8 cellular contexts compared by ENCODE assay signal in genomic region chr17:72592242-72592966, GRCh38.
DNase-seq lines count a peak whose midpoint lies in the region; ATAC-seq and TF ChIP-seq lines count a peak whose summit lies in the region.

No MANE protein-coding gene starts in this region.

- peaks cover 37% of the 10 kb centered on the region for H3K4me1 Mint-ChIP-seq in activated T-helper 1 cell treated with anti-CD3 and anti-CD28 coated beads, Interleukin-12 subunit alpha, Interleukin-12 subunit beta, Interleukin-2, Interleukin-4 antibody, amounts not matched to agents 30 ng/mL and 10 ng/mL and 1 ng/mL, durations not matched to agents 14 hours and 24 hours and 36 hours (ENCODE audit: low read depth)
- peaks cover 6 to 26% (median 21%) of the 10 kb centered on the region in 4 donors for H3K4me1 Mint-ChIP-seq in naive thymus-derived CD8-positive, alpha-beta T cell
- peaks cover 34% of the 10 kb centered on the region for H3K4me1 Mint-ChIP-seq in stimulated activated naive CD8-positive, alpha-beta T cell treated with anti-CD3 and anti-CD28 coated beads, Interleukin-15, amount 100 ng/mL, for 72 hours

- H3K4me3 ChIP-seq in fibroblast of pulmonary artery (replicated peaks; ENCODE audit: low read depth, low read length) = peak overlapping the region; percentile 66

- peak overlapping the region; percentile 24 for H3K27ac Mint-ChIP-seq in activated T-helper 1 cell treated with anti-CD3 and anti-CD28 coated beads, Interleukin-12 subunit alpha, Interleukin-12 subunit beta, Interleukin-2, Interleukin-4 antibody, amounts not matched to agents 30 ng/mL and 10 ng/mL and 1 ng/mL, durations not matched to agents 14 hours and 24 hours and 36 hours
- H3K27ac Mint-ChIP-seq in naive thymus-derived CD8-positive, alpha-beta T cell = peak overlapping the region in 1 of 10 donors; percentile 63
- peak overlapping the region in 1 of 2 donors; percentile 72 for H3K27ac Mint-ChIP-seq in stimulated activated naive CD8-positive, alpha-beta T cell treated with anti-CD3 and anti-CD28 coated beads, Interleukin-15, amount 100 ng/mL, for 72 hours

- peak; percentile 64 for DNase-seq in activated CD8-positive, alpha-beta memory T cell treated with anti-CD3 and anti-CD28 coated beads for 24 hours
- no peak for DNase-seq in activated CD8-positive, alpha-beta memory T cell treated with anti-CD3 and anti-CD28 coated beads, Interleukin-2, amount 50 U/mL, for 4 hours
- peak; percentile 93 for DNase-seq in NCI-H774 (lab: John Stamatoyannopoulos, UW)
- DNase-seq in activated T-helper 1 cell treated with anti-CD3 and anti-CD28 coated beads, Interleukin-12 subunit alpha, Interleukin-12 subunit beta, Interleukin-2, Interleukin-4 antibody, amounts not matched to agents 30 ng/mL and 10 ng/mL and 1 ng/mL, durations not matched to agents 14 hours and 24 hours and 36 hours (ENCODE audit: low spot score) = peak; percentile 66
- DNase-seq in fibroblast of pulmonary artery (ENCODE audit: low read depth) = peak; percentile 85
- peak in 2 of 10 donors; percentile 2 to 7 for DNase-seq in naive thymus-derived CD8-positive, alpha-beta T cell
- DNase-seq in stimulated activated naive CD8-positive, alpha-beta T cell treated with anti-CD3 and anti-CD28 coated beads, Interleukin-15, amount 100 ng/mL, for 72 hours = peak; percentile 38 to 45

- POLR2A ChIA-PET in naive thymus-derived CD8-positive, alpha-beta T cell (lab: Charles Lee) = no interaction called here

- H3K36me3 Mint-ChIP-seq in activated T-helper 1 cell treated with anti-CD3 and anti-CD28 coated beads, Interleukin-12 subunit alpha, Interleukin-12 subunit beta, Interleukin-2, Interleukin-4 antibody, amounts not matched to agents 30 ng/mL and 10 ng/mL and 1 ng/mL, durations not matched to agents 14 hours and 24 hours and 36 hours (ENCODE audit: low read depth) = no peaks in the 10 kb centered on the region
- H3K36me3 Mint-ChIP-seq in naive thymus-derived CD8-positive, alpha-beta T cell = no peaks in the 10 kb centered on the region

- H3K4me3 Mint-ChIP-seq in activated T-helper 1 cell treated with anti-CD3 and anti-CD28 coated beads, Interleukin-12 subunit alpha, Interleukin-12 subunit beta, Interleukin-2, Interleukin-4 antibody, amounts not matched to agents 30 ng/mL and 10 ng/mL and 1 ng/mL, durations not matched to agents 14 hours and 24 hours and 36 hours = peak overlapping the region; percentile 88
- peak overlapping the region; percentile 58 to 86 (median 78) for H3K4me3 Mint-ChIP-seq in naive thymus-derived CD8-positive, alpha-beta T cell
- H3K4me3 Mint-ChIP-seq in stimulated activated naive CD8-positive, alpha-beta T cell treated with anti-CD3 and anti-CD28 coated beads, Interleukin-15, amount 100 ng/mL, for 72 hours = peak overlapping the region; percentile 78 to 85

- TF ChIP-seq CTCF in fibroblast of pulmonary artery (IDR thresholded peaks at IDR 0.05; ENCODE audit: low read length, missing control alignments) = no peak

- no peaks in the 10 kb centered on the region for H3K9me3 Mint-ChIP-seq in activated T-helper 1 cell treated with anti-CD3 and anti-CD28 coated beads, Interleukin-12 subunit alpha, Interleukin-12 subunit beta, Interleukin-2, Interleukin-4 antibody, amounts not matched to agents 30 ng/mL and 10 ng/mL and 1 ng/mL, durations not matched to agents 14 hours and 24 hours and 36 hours
- H3K9me3 Mint-ChIP-seq in naive thymus-derived CD8-positive, alpha-beta T cell = peaks cover 0 to 1% (median 0%) of the 10 kb centered on the region in 9 donors
- no peaks in the 10 kb centered on the region for H3K9me3 Mint-ChIP-seq in stimulated activated naive CD8-positive, alpha-beta T cell treated with anti-CD3 and anti-CD28 coated beads, Interleukin-15, amount 100 ng/mL, for 72 hours

- intact Hi-C loops in activated T-helper 1 cell treated with anti-CD3 and anti-CD28 coated beads, Interleukin-12 subunit alpha, Interleukin-12 subunit beta, Interleukin-2, Interleukin-4 antibody, amounts not matched to agents 30 ng/mL and 10 ng/mL and 1 ng/mL, durations not matched to agents 14 hours and 24 hours and 36 hours (cut with micrococcal nuclease) = loop anchor here (1.0 to 10.0 kb wide), 5 partner anchors 132 to 719 kb away; partner anchors contain the start of gene SLC39A11

- peaks cover 50% of the 10 kb centered on the region for H3K27me3 Mint-ChIP-seq in activated T-helper 1 cell treated with anti-CD3 and anti-CD28 coated beads, Interleukin-12 subunit alpha, Interleukin-12 subunit beta, Interleukin-2, Interleukin-4 antibody, amounts not matched to agents 30 ng/mL and 10 ng/mL and 1 ng/mL, durations not matched to agents 14 hours and 24 hours and 36 hours (ENCODE audit: insufficient read depth)
- peaks cover 20 to 70% (median 46%) of the 10 kb centered on the region in 5 donors for H3K27me3 Mint-ChIP-seq in naive thymus-derived CD8-positive, alpha-beta T cell
- peaks cover 97% of the 10 kb centered on the region for H3K27me3 Mint-ChIP-seq in stimulated activated naive CD8-positive, alpha-beta T cell treated with anti-CD3 and anti-CD28 coated beads, Interleukin-15, amount 100 ng/mL, for 72 hours

- peak; percentile 48 for ATAC-seq in HG03108 (IDR thresholded peaks at IDR 0.05; ENCODE audit: unreplicated experiment)
- ATAC-seq in naive thymus-derived CD8-positive, alpha-beta T cell = no peak
- peak; percentile 83 for ATAC-seq in stimulated activated naive CD8-positive, alpha-beta T cell treated with anti-CD3 and anti-CD28 coated beads, Interleukin-15, amount 100 ng/mL, for 72 hours

Comparison
In these comparisons a context has a peak if more than half of its experiments do, and no peak if none do; other contexts are left out.
1. ATAC-seq: peak in HG03108 (single experiment) and stimulated activated naive CD8-positive, alpha-beta T cell treated with anti-CD3 and anti-CD28 coated beads, Interleukin-15, amount 100 ng/mL, for 72 hours (single experiment); none in naive thymus-derived CD8-positive, alpha-beta T cell (0 of 2).
2. Peak in every context shown above with its lines, with median percentiles within 50 percentile points of each other: H3K4me3 Mint-ChIP-seq.